In genomic region chr4:47824844-47825243, GRCh38 we compare ENCODE assay signal across 17 cellular contexts. TPM values are rescaled to one million over a fixed set of nuclear protein-coding genes. Genes with fewer than 3 reads are reported as not detected.
A peak's percentile ranks its signal among the peaks of the same experiment; 100 is the strongest.
DNase-seq lines count a peak whose midpoint lies in the region; ATAC-seq, FAIRE-seq and TF ChIP-seq lines count a peak whose summit lies in the region.
"Had no signal": no experiment of that assay in that cellular context is flagged by ENCODE, and none has a peak within 500 bp of the region (broad histone marks: within the 10 kb centered on the region; RNA-seq: fewer than 3 reads in every experiment).

No MANE protein-coding gene starts in this region.

- H3K36me3 ChIP-seq in mesodermal cell (ENCODE audit: control insufficient read depth, insufficient read depth, low read length), result no peaks in the 10 kb centered on the region

- WGBS in mesodermal cell (ENCODE audit: insufficient coverage in 2 of 2), 2 experiments, result 63 to 69% methylated on average over 6 of the region's 7 CpGs

- H3K4me3 ChIP-seq in mesodermal cell (ENCODE audit: extremely low read depth, insufficient read depth, low read length, poor library complexity, severe bottlenecking), result no peak overlapping the region
- H3K4me3 ChIP-seq: body of pancreas had no signal

- DNase-seq in GM12892 (ENCODE audit: insufficient read length), result no peak
- DNase-seq in SK-N-DZ (ENCODE audit: low spot score), result peak; percentile 91
- DNase-seq in 8988T, result no peak
- no peak for DNase-seq in sciatic nerve (ENCODE audit: low spot score)
- no peak for DNase-seq in NOMO-1 treated with DMSO at 0.1 percent for 48 hours (lab: John Stamatoyannopoulos, UW; ENCODE audit: unreplicated experiment)
- DNase-seq: activated CD4-positive, alpha-beta memory T cell treated with anti-CD3 and anti-CD28 coated beads, Interleukin-2, amount 10 ng/mL, durations not matched to agents 7 days and 5 days; activated gamma-delta T cell; effector CD4-positive, alpha-beta T cell; GF-D8; MM.1S; NCI-H524; SIG-M5 had no signal

- no peak for TF ChIP-seq POLR2A in GM12892 (IDR thresholded peaks at IDR 0.05; ENCODE audit: low read depth, low read length)

- peak; percentile 53 for FAIRE-seq in GM12892 (lab: Jason Lieb, UNC)

- intact Hi-C loops in sciatic nerve (cut with DNase I), result no loop called here

- H3K9me3 ChIP-seq in mesodermal cell (ENCODE audit: control insufficient read depth, low read length), result no peaks in the 10 kb centered on the region
- H3K9me3 ChIP-seq: body of pancreas had no signal

- H3K4me1 ChIP-seq in mesodermal cell (ENCODE audit: control insufficient read depth, insufficient read depth, low read length, poor library complexity, severe bottlenecking), result no peaks in the 10 kb centered on the region

- ATAC-seq in HG02759 (IDR thresholded peaks at IDR 0.05; ENCODE audit: unreplicated experiment), result peak; percentile 57
- ATAC-seq in HG02970 (IDR thresholded peaks at IDR 0.05; ENCODE audit: low FRiP score, unreplicated experiment), result no peak
- ATAC-seq in sciatic nerve, result no peak
- ATAC-seq: body of pancreas had no signal

- peak overlapping the region; percentile 74 for H3K27ac ChIP-seq in mesodermal cell (ENCODE audit: low read depth, low read length, severe bottlenecking)
- H3K27ac ChIP-seq: body of pancreas had no signal

RNA-seq across cellular contexts. Expression of gene CORIN, which starts 13.0 kb away (rescaled TPM):
- polyA plus RNA-seq in GM12892 (2012; ENCODE audit: missing spikeins), result not detected
- 0.31 TPM in 1 of 2 replicates, not detected in the other for polyA plus RNA-seq in SK-N-DZ (2014; cell fraction: cytosol; rRNA removed)
- polyA plus RNA-seq in SK-N-DZ (2014; cell fraction: nucleus; rRNA removed), result 0.15 and 0.47 TPM in 2 replicates
- polyA plus RNA-seq in mesodermal cell (2013, experiment 1 of 2), result 1.1 TPM
- 0.56 TPM for polyA plus RNA-seq in mesodermal cell (2013, experiment 2 of 2)
- 0.36 TPM for total RNA-seq in sciatic nerve
- polyA plus RNA-seq: CD14-positive monocyte had no signal
